Comparison of ENCODE assay signal across 9 cellular contexts in genomic region chr19:35216833-35217707, GRCh38. TPM values are rescaled to one million over a fixed set of nuclear protein-coding genes. Genes with fewer than 3 reads are reported as not detected.
DNase-seq lines count a peak whose midpoint lies in the region; ATAC-seq and TF ChIP-seq lines count a peak whose summit lies in the region.
"Had no signal": no experiment of that assay in that cellular context is flagged by ENCODE, and none has a peak within 500 bp of the region (broad histone marks: within the 10 kb centered on the region; RNA-seq: fewer than 3 reads in every experiment).

No MANE protein-coding gene starts in this region.

- intact Hi-C loops in CD8-positive, alpha-beta T cell (cut with DNase I, micrococcal nuclease) = loop anchor here in 1 of 2 experiments (1.0 to 10.0 kb wide), 3 partner anchors 103 to 688 kb away; partner anchors contain the start of genes HCST, NFKBID and TYROBP
- intact Hi-C loops in sigmoid colon (cut with DNase I) = no loop called here

- H3K4me3 ChIP-seq in CD8-positive, alpha-beta T cell (ENCODE audit: low read depth, low read length) = no peak overlapping the region
- H3K4me3 ChIP-seq in H7 (ENCODE audit: insufficient read depth, low read depth, low read length) (no peak overlapping the region), sigmoid colon (no peak overlapping the region), right atrium auricular region (no peak overlapping the region)

- H3K9me3 ChIP-seq in CD8-positive, alpha-beta T cell (ENCODE audit: low read length) = no peaks in the 10 kb centered on the region
- peaks cover 0 to 6% (median 1%) of the 10 kb centered on the region in 4 donors for H3K9me3 ChIP-seq in sigmoid colon
- H3K9me3 ChIP-seq in right atrium auricular region = peaks cover 0 to 7% of the 10 kb centered on the region in 2 donors

- peaks cover 35% of the 10 kb centered on the region for H3K4me1 ChIP-seq in CD8-positive, alpha-beta T cell (ENCODE audit: insufficient read depth, low read length)
- H3K4me1 ChIP-seq in sigmoid colon (peaks cover 0 to 16% (median 13%) of the 10 kb centered on the region in 4 donors), right atrium auricular region (peaks cover 0 to 24% of the 10 kb centered on the region in 2 donors)

- no peak for ATAC-seq in CD8-positive, alpha-beta T cell

- TF ChIP-seq POLR2A in sigmoid colon (IDR thresholded peaks at IDR 0.05) = no peak

- peaks cover 3% of the 10 kb centered on the region for H3K9me3 Mint-ChIP-seq in CD8-positive, alpha-beta T cell

- H3K36me3 Mint-ChIP-seq in CD8-positive, alpha-beta T cell = no peaks in the 10 kb centered on the region

- POLR2A ChIA-PET in CD8-positive, alpha-beta T cell (lab: Charles Lee) = interaction anchor here (1.1 to 1.9 kb wide), 2 partner anchors 9 to 11 kb away, joined by 3 to 4 read pairs; no protein-coding TSS in a partner anchor

- WGBS in sigmoid colon, 2 donors = 27 to 74% methylated on average over 3 of the region's 3 CpGs

- CTCF ChIA-PET in CD8-positive, alpha-beta T cell (lab: Charles Lee) = interaction anchor here (0.6 to 1.7 kb wide), 11 partner anchors 8 to 150 kb away, joined by 3 to 11 read pairs (median 5); partner anchors contain the start of gene FXYD5

- no peaks in the 10 kb centered on the region for H3K36me3 ChIP-seq in CD8-positive, alpha-beta T cell (ENCODE audit: insufficient read depth, low read length)
- no peaks in the 10 kb centered on the region for H3K36me3 ChIP-seq in H7 (replicated peaks; ENCODE audit: control insufficient read depth, insufficient read depth, low read length)
- no peaks in the 10 kb centered on the region for H3K36me3 ChIP-seq in sigmoid colon
- no peaks in the 10 kb centered on the region for H3K36me3 ChIP-seq in right atrium auricular region

- H3K27me3 ChIP-seq in CD8-positive, alpha-beta T cell (ENCODE audit: insufficient read depth, low read length) = no peaks in the 10 kb centered on the region
- H3K27me3 ChIP-seq in H7 (ENCODE audit: control insufficient read depth, insufficient read depth, low read length) = no peaks in the 10 kb centered on the region
- H3K27me3 ChIP-seq in sigmoid colon = no peaks in the 10 kb centered on the region
- H3K27me3 ChIP-seq in right atrium auricular region = no peaks in the 10 kb centered on the region

- no peaks in the 10 kb centered on the region for H3K27me3 Mint-ChIP-seq in CD8-positive, alpha-beta T cell (ENCODE audit: low read depth)

- H3K27ac ChIP-seq in CD8-positive, alpha-beta T cell (ENCODE audit: low read depth, low read length) = no peak overlapping the region
- no peak overlapping the region for H3K27ac ChIP-seq in sigmoid colon
- H3K27ac ChIP-seq in right atrium auricular region = no peak overlapping the region

- H3K27ac Mint-ChIP-seq in CD8-positive, alpha-beta T cell = peak overlapping the region; percentile 100

- H3K4me3 Mint-ChIP-seq in CD8-positive, alpha-beta T cell = no peak overlapping the region

- TF ChIP-seq EP300 in sigmoid colon (IDR thresholded peaks at IDR 0.05) = no peak

- peak in 5 of 7 experiments; percentile 27 to 68 (median 44) for DNase-seq in CD8-positive, alpha-beta T cell
- DNase-seq in H7 (peak; percentile 62), inferior parietal cortex (ENCODE audit: extremely low spot score) (peak; percentile 25), NCI-H187 (lab: John Stamatoyannopoulos, UW) (no peak), sigmoid colon (no peak), cortex of kidney (lab: John Stamatoyannopoulos, UW) (no peak), right atrium auricular region (ENCODE audit: low spot score) (no peak)
- peak; percentile 35 to 55 for DNase-seq in activated CD4-positive, alpha-beta T cell treated with anti-CD3 and anti-CD28 coated beads, Interleukin-2, amount 50 U/mL, for 48 hours

- H3K4me1 Mint-ChIP-seq in CD8-positive, alpha-beta T cell (ENCODE audit: low read depth) = peaks cover 53% of the 10 kb centered on the region

- TF ChIP-seq CTCF in CD8-positive, alpha-beta T cell (IDR thresholded peaks at IDR 0.05) = no peak
- TF ChIP-seq CTCF in sigmoid colon (IDR thresholded peaks at IDR 0.05) (no peak), right atrium auricular region (IDR thresholded peaks at IDR 0.05) (no peak)

RNA-seq across cellular contexts. Expression of gene FAM187B, which starts 11.5 kb away (rescaled TPM):
- total RNA-seq in CD8-positive, alpha-beta T cell = not detected
- not detected in 2 replicates for total RNA-seq in H7 (2014; rRNA removed; shearing (Covaris generic))
- total RNA-seq in sigmoid colon (not detected), right atrium auricular region (not detected)
- polyA plus RNA-seq in sigmoid colon = not detected
- total RNA-seq: M059J had no signal

RNA-seq across cellular contexts. Expression of gene LSR, which starts 31.7 kb away (rescaled TPM):
- 10 to 100 TPM; 97.9 to 99.5 TPM for total RNA-seq in CD8-positive, alpha-beta T cell
- 128 and 134 TPM in 2 replicates for total RNA-seq in H7 (2014; rRNA removed; shearing (Covaris generic))
- total RNA-seq in sigmoid colon = 1 to 10 TPM in 3 of 4 donors, under 1 TPM in 1; 0.68 to 3.6 (median 2.3) TPM
- 100 to 1,000 TPM in 1 of 3 donors, 10 to 100 TPM in 2; 51.8 to 218 (median 61.9) TPM for polyA plus RNA-seq in sigmoid colon
- 10 to 100 TPM in 1 of 2 donors, 1 to 10 TPM in 1; 7.6 to 20.1 TPM for total RNA-seq in right atrium auricular region

RNA-seq across cellular contexts. Expression of gene USF2, which starts 51.7 kb away (rescaled TPM):
- 100 to 1,000 TPM; 252 to 268 TPM for total RNA-seq in CD8-positive, alpha-beta T cell
- total RNA-seq in H7 (2014; rRNA removed; shearing (Covaris generic)) = 79.3 and 91.7 TPM in 2 replicates
- total RNA-seq in sigmoid colon (100 to 1,000 TPM in 3 of 4 donors, 10 to 100 TPM in 1; 76.8 to 120 (median 102) TPM), right atrium auricular region (100 to 1,000 TPM; 130 to 180 TPM)
- polyA plus RNA-seq in sigmoid colon = 10 to 100 TPM; 72.8 to 98.3 (median 76.3) TPM

Comparison
In these comparisons a context has a peak if more than half of its experiments do, and no peak if none do; other contexts are left out.
1. DNase-seq: peak in CD8-positive, alpha-beta T cell (5 of 7), H7 (single experiment), activated CD4-positive, alpha-beta T cell treated with anti-CD3 and anti-CD28 coated beads, Interleukin-2, amount 50 U/mL, for 48 hours (2 of 2) and inferior parietal cortex (single experiment); none in NCI-H187 (0 of 2), sigmoid colon (single experiment), cortex of kidney (single experiment) and right atrium auricular region (single experiment).